Comparison of ENCODE assay signal across 26 cellular contexts in the genomic region with DNA sequence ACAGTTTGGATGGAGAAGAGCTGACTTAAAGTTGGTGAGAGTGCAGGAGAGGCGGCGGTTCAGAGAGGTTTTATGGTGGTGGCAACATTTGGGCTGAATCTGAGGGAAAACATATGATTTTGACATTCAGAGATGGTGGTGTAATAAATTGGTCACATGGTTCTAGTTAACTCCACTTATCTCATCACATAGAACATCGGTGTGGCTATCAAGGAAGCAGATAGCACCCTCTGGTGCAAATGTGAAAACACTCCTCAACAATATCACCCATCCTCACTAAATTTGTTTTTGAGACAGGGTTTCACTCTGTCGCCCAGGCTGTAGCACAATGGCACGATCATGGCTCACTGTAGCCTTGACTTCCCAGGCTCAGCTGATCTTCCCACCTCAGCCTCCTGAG. TPM values are rescaled to one million over a fixed set of nuclear protein-coding genes. Genes with fewer than 3 reads are reported as not detected.
DNase-seq lines count a peak whose midpoint lies in the region; ATAC-seq, FAIRE-seq and TF ChIP-seq lines count a peak whose summit lies in the region.
"Had no signal": no experiment of that assay in that cellular context is flagged by ENCODE, and none has a peak within 500 bp of the region (broad histone marks: within the 10 kb centered on the region; RNA-seq: fewer than 3 reads in every experiment).

No MANE protein-coding gene starts in this region.

- peak in 1 of 2 experiments; percentile 36; a peak in 1 of 5 replicates for TF ChIP-seq RAD21 in A549 (conservative IDR thresholded peaks at IDR 0.05 in 1 of 2, IDR thresholded peaks at IDR 0.05 in 1 of 2)

- ATAC-seq in A549: peak in 1 of 2 experiments; percentile 59; a peak in 2 of 6 replicates
- peak; percentile 67 for ATAC-seq in GM19351 (IDR thresholded peaks at IDR 0.05; ENCODE audit: unreplicated experiment)
- ATAC-seq in GM21737 (IDR thresholded peaks at IDR 0.05; ENCODE audit: unreplicated experiment): no peak
- ATAC-seq: gastroesophageal sphincter, WTC11 had no signal

- POLR2A ChIA-PET in A549 (lab: Yijun Ruan, JAX): no interaction called here

- H3K4me3 ChIP-seq in A549: no peak overlapping the region
- H3K4me3 ChIP-seq: gastroesophageal sphincter, lung, suprapubic skin had no signal

- no peak overlapping the region for H3K27ac ChIP-seq in A549
- H3K27ac ChIP-seq: gastroesophageal sphincter, suprapubic skin had no signal

- TF ChIP-seq POLR2A in A549 (IDR thresholded peaks at IDR 0.05; ENCODE audit: low read length): no peak

- 81% methylated on average over 5 of the region's 5 CpGs for WGBS in A549 (ENCODE audit: missing lambda C conversion rate)

- peak; percentile 46 for FAIRE-seq in A549 (lab: Jason Lieb, UNC)
- FAIRE-seq in frontal cortex (lab: Jason Lieb, UNC): no peak
- FAIRE-seq: D721Med, kidney, urothelium cell line had no signal

- in situ Hi-C loops in SK-MEL-5 (cut with HindIII; ENCODE audit: low pct_unique_long_range_greater_than_20kb, low sequenced_read_pairs): no loop called here

- TF ChIP-seq EP300 in A549 (IDR thresholded peaks at IDR 0.05): no peak

- CTCF ChIA-PET in A549 (lab: Yijun Ruan, JAX): interaction anchor here (0.9 to 1.5 kb wide), 3 partner anchors 9 to 111 kb away, joined by 3 to 5 read pairs (median 4); no protein-coding TSS in a partner anchor

- DNase-seq in A549 (ENCODE audit: low read depth in 1 of 2, low spot score in 1 of 2) (peak in 1 of 2 experiments; percentile 20), SK-MEL-5 (ENCODE audit: low read depth, low spot score) (peak; percentile 38), fibroblast of gingiva (ENCODE audit: low read depth) (peak; percentile 41), NCI-H1092 treated with DMSO at 0.1 percent for 48 hours (lab: John Stamatoyannopoulos, UW) (no peak), H4 (ENCODE audit: low spot score) (no peak), frontal cortex (ENCODE audit: low spot score in 2 of 2) (no peak)
- DNase-seq: activated CD4-positive, alpha-beta T cell treated with anti-CD3 and anti-CD28 coated beads, Interleukin-2, amount 50 U/mL, for 4 hours; activated CD8-positive, alpha-beta memory T cell treated with anti-CD3 and anti-CD28 coated beads, Interleukin-2, amount 50 U/mL, for 4 hours; C1 segment of cervical spinal cord; Kasumi-1; kidney; NCI-H1436 treated with DMSO at 0.1 percent for 48 hours; NCI-H2171; NCI-H524 treated with DMSO at 0.1 percent for 48 hours; RPMI8226; stimulated activated CD4-positive, alpha-beta T cell treated with anti-CD3 and anti-CD28 coated beads, Interleukin-1b, Interleukin-23, amount 100 ng/mL, for 48 hours had no signal

- H3K4me2 ChIP-seq in A549: no peak overlapping the region

- H3K4me1 ChIP-seq in A549: no peaks in the 10 kb centered on the region
- H3K4me1 ChIP-seq: suprapubic skin had no signal

- TF ChIP-seq CTCF in A549 (IDR thresholded peaks at IDR 0.05): no peak

- no peaks in the 10 kb centered on the region for H3K9me3 ChIP-seq in A549
- H3K9me3 ChIP-seq: gastroesophageal sphincter, suprapubic skin had no signal

TF ChIP-seq in A549, 52 proteins besides CTCF, POLR2A, EP300 and RAD21:
- TF ChIP-seq ZSCAN20 (CRISPR knock-in tag; IDR thresholded peaks at IDR 0.05): no peak
- TF ChIP-seq HEYL (CRISPR knock-in tag; IDR thresholded peaks at IDR 0.05): no peak
- TF ChIP-seq EHF (CRISPR knock-in tag; IDR thresholded peaks at IDR 0.05): no peak
- TF ChIP-seq, protein P1, sequence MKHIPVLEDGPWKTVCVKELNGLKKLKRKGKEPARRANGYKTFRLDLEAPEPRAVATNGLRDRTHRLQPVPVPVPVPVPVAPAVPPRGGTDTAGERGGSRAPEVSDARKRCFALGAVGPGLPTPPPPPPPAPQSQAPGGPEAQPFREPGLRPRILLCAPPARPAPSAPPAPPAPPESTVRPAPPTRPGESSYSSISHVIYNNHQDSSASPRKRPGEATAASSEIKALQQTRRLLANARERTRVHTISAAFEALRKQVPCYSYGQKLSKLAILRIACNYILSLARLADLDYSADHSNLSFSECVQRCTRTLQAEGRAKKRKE (CRISPR knock-in tag; IDR thresholded peaks at IDR 0.05; ENCODE audit: low read depth): no peak
- TF ChIP-seq PHF8 (IDR thresholded peaks at IDR 0.05; ENCODE audit: borderline replicate concordance, low read depth): no peak
- TF ChIP-seq ZNF302 (CRISPR knock-in tag; IDR thresholded peaks at IDR 0.05): no peak
- no peak for TF ChIP-seq KDM5A (IDR thresholded peaks at IDR 0.05)
- no peak for TF ChIP-seq FOXS1 (CRISPR knock-in tag; IDR thresholded peaks at IDR 0.05)
- no peak for TF ChIP-seq CBX2 (IDR thresholded peaks at IDR 0.05; ENCODE audit: borderline replicate concordance, low read depth)
- TF ChIP-seq HOXB13 (CRISPR knock-in tag; IDR thresholded peaks at IDR 0.05; ENCODE audit: low read depth): no peak
- no peak for TF ChIP-seq BHLHE40 (IDR thresholded peaks at IDR 0.05; ENCODE audit: low read depth, low read length)
- no peak for TF ChIP-seq HOXB5 (CRISPR knock-in tag; IDR thresholded peaks at IDR 0.05)
- TF ChIP-seq, protein P2, sequence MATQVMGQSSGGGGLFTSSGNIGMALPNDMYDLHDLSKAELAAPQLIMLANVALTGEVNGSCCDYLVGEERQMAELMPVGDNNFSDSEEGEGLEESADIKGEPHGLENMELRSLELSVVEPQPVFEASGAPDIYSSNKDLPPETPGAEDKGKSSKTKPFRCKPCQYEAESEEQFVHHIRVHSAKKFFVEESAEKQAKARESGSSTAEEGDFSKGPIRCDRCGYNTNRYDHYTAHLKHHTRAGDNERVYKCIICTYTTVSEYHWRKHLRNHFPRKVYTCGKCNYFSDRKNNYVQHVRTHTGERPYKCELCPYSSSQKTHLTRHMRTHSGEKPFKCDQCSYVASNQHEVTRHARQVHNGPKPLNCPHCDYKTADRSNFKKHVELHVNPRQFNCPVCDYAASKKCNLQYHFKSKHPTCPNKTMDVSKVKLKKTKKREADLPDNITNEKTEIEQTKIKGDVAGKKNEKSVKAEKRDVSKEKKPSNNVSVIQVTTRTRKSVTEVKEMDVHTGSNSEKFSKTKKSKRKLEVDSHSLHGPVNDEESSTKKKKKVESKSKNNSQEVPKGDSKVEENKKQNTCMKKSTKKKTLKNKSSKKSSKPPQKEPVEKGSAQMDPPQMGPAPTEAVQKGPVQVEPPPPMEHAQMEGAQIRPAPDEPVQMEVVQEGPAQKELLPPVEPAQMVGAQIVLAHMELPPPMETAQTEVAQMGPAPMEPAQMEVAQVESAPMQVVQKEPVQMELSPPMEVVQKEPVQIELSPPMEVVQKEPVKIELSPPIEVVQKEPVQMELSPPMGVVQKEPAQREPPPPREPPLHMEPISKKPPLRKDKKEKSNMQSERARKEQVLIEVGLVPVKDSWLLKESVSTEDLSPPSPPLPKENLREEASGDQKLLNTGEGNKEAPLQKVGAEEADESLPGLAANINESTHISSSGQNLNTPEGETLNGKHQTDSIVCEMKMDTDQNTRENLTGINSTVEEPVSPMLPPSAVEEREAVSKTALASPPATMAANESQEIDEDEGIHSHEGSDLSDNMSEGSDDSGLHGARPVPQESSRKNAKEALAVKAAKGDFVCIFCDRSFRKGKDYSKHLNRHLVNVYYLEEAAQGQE (IDR thresholded peaks at IDR 0.05): no peak
- TF ChIP-seq NFE2L2 (conservative IDR thresholded peaks at IDR 0.05; ENCODE audit: low read length): no peak
- no peak for TF ChIP-seq FOSB (CRISPR knock-in tag; IDR thresholded peaks at IDR 0.05)
- no peak for TF ChIP-seq TP53 (CRISPR knock-in tag; IDR thresholded peaks at IDR 0.05)
- TF ChIP-seq TFCP2L1 (CRISPR knock-in tag; IDR thresholded peaks at IDR 0.05): no peak

RNA-seq across cellular contexts. Expression of a gene that starts 28.8 kb away (rescaled TPM):
- polyA plus RNA-seq in A549 (2011; rRNA removed) (not detected in 2 replicates), A549 (2017; fragmentation: RNase III; extraction: RNeasy Plus Mini Kit Qiagen cat#74134 plus additional on column Dnase treatment) (not detected in 3 replicates)
- not detected in 2 replicates for polyA plus RNA-seq in A549 (2012; cell fraction: cytosol; rRNA removed)
- not detected in 2 replicates for polyA plus RNA-seq in A549 (2012; cell fraction: nucleus; rRNA removed)
- polyA minus RNA-seq in A549 (2011; rRNA and poly(A)+ RNA removed): not detected in 2 replicates
- not detected in 2 replicates for total RNA-seq in SK-MEL-5 (2014; rRNA removed; shearing (Covaris generic))
- polyA plus RNA-seq in SK-MEL-5 (2015; cell fraction: cytosol; rRNA removed): not detected in 2 replicates
- polyA plus RNA-seq in SK-MEL-5 (2015; cell fraction: nucleus; rRNA removed): not detected in 2 replicates
- not detected in 2 replicates for total RNA-seq in H4 (2014; rRNA removed; shearing (Covaris generic))
- not detected for total RNA-seq in frontal cortex
- total RNA-seq: gastroesophageal sphincter, kidney, lung, pulmonary artery endothelial cell, suprapubic skin, WTC11 had no signal
- polyA plus RNA-seq: AG04450, lung had no signal

Comparison
In these comparisons a context has a peak if more than half of its experiments do, and no peak if none do; other contexts are left out.
1. DNase-seq: peak in SK-MEL-5 (single experiment) and fibroblast of gingiva (single experiment); none in NCI-H1092 treated with DMSO at 0.1 percent for 48 hours (single experiment), H4 (single experiment) and frontal cortex (0 of 2).